ENCODE assay signal across 16 cellular contexts in the genomic region with DNA sequence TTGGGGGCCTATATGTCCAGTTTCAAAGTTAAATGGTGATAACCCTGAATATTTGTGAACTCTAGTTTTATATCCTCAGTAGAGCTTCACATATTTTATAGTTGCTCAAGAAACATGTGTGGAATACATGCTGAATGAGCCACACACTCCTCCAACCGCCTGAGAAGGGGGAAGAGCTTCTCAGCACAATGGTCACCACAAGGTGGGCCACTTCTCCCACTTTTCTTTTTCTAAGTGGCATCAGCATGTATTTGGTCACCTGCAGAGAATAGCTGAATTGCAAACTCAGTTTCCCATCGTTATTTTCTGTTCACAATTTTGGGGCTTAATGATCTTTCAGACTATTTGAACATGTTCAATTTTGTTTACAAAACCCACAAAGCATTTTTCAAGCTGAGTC.
DNase-seq lines count a peak whose midpoint lies in the region; ATAC-seq and TF ChIP-seq lines count a peak whose summit lies in the region.
"Had no signal": no experiment of that assay in that cellular context is flagged by ENCODE, and none has a peak within 500 bp of the region (broad histone marks: within the 10 kb centered on the region; RNA-seq: fewer than 3 reads in every experiment).

No MANE protein-coding gene starts in this region.

- H3K36me3 ChIP-seq in iPS DF 6.9 (ENCODE audit: control insufficient read depth, insufficient read depth, low read length), result no peaks in the 10 kb centered on the region
- H3K36me3 ChIP-seq: transverse colon had no signal

- TF ChIP-seq CTCF in C4-2B (conservative IDR thresholded peaks at IDR 0.05), result peak; percentile 13

- WGBS in iPS DF 6.9 (ENCODE audit: insufficient coverage, insufficient read length), result no CpG with 5 or more reads among the region's 2 CpGs

- no peak for ATAC-seq in HG03571 (IDR thresholded peaks at IDR 0.05; ENCODE audit: unreplicated experiment)
- ATAC-seq: left cardiac atrium had no signal

- no peak overlapping the region for H3K27ac ChIP-seq in C4-2B
- H3K27ac ChIP-seq in iPS DF 6.9 (ENCODE audit: low read length), result no peak overlapping the region
- H3K27ac ChIP-seq: transverse colon had no signal

- H3K27me3 ChIP-seq in iPS DF 6.9 (ENCODE audit: control insufficient read depth, insufficient read depth, low read length), result no peaks in the 10 kb centered on the region
- H3K27me3 ChIP-seq: transverse colon had no signal

- H3K4me3 ChIP-seq in iPS DF 6.9 (ENCODE audit: low read length), result no peak overlapping the region
- H3K4me3 ChIP-seq: transverse colon had no signal

- no peaks in the 10 kb centered on the region for H3K9me3 ChIP-seq in iPS DF 6.9 (ENCODE audit: control insufficient read depth, insufficient read depth, low read length)
- H3K9me3 ChIP-seq: transverse colon had no signal

- peaks cover 6% of the 10 kb centered on the region for H3K4me1 ChIP-seq in iPS DF 6.9 (ENCODE audit: control insufficient read depth, insufficient read depth, low read length)

- DNase-seq in HT1080 (ENCODE audit: low read depth) (peak; percentile 3), amniotic epithelial cell (ENCODE audit: low read depth) (peak; percentile 5), iPS DF 6.9 (ENCODE audit: low read depth, low spot score) (peak; percentile 25), Kasumi-1 (lab: John Stamatoyannopoulos, UW) (no peak), superior temporal gyrus (ENCODE audit: extremely low spot score) (no peak)
- no peak for DNase-seq in activated CD4-positive, alpha-beta T cell treated with anti-CD3 and anti-CD28 coated beads for 4 hours
- DNase-seq: activated naive CD4-positive, alpha-beta T cell treated with anti-CD3 and anti-CD28 coated beads, Interleukin-2, amount 10 ng/mL, durations not matched to agents 7 days and 5 days; caudate nucleus; head of caudate nucleus; left cardiac atrium; NCI-H1694 treated with DMSO at 0.1 percent for 48 hours; Right ventricle myocardium superior; stimulated activated CD4-positive, alpha-beta T cell treated with anti-CD3 and anti-CD28 coated beads, Interleukin-2, amount 100 ng/mL, for 48 hours; transverse colon had no signal

Comparison
In these comparisons a context has a peak if more than half of its experiments do, and no peak if none do; other contexts are left out.
1. DNase-seq: peak in HT1080 (single experiment), amniotic epithelial cell (single experiment) and iPS DF 6.9 (single experiment); none in Kasumi-1 (0 of 2), superior temporal gyrus (single experiment) and activated CD4-positive, alpha-beta T cell treated with anti-CD3 and anti-CD28 coated beads for 4 hours (0 of 2).